In genomic region chr19:45189971-45190370, GRCh38 we compare ENCODE assay signal across 40 cellular contexts. TPM values are rescaled to one million over a fixed set of nuclear protein-coding genes. Genes with fewer than 3 reads are reported as not detected.
"Had no signal": no experiment of that assay in that cellular context is flagged by ENCODE, and none has a peak within 500 bp of the region (broad histone marks: within the 10 kb centered on the region; RNA-seq: fewer than 3 reads in every experiment).

No MANE protein-coding gene starts in this region.

- H3K4me2 ChIP-seq: KMS-11 had no signal

- H3K27me3 ChIP-seq: MG63 had no signal

- H3K4me3 ChIP-seq: MG63 had no signal

- H3K9me3 ChIP-seq: MG63 had no signal

- H3K36me3 ChIP-seq: MG63 had no signal

- H3K9ac ChIP-seq: KMS-11 had no signal

- DNase-seq: Karpas-422, Kasumi-1, MG63, MM.1S, MV-4-11, NCI-H1048, NCI-H1092, NCI-H1092 treated with DMSO at 0.1 percent for 48 hours, NCI-H1105, NCI-H1105 treated with DMSO at 0.1 percent for 48 hours, NCI-H1417, NCI-H1417 treated with DMSO at 0.1 percent for 48 hours, NCI-H1436, NCI-H1436 treated with DMSO at 0.1 percent for 48 hours, NCI-H146, NCI-H1694, NCI-H1694 treated with DMSO at 0.1 percent for 48 hours, NCI-H187, NCI-H187 treated with DMSO at 0.1 percent for 48 hours, NCI-H1930, NCI-H2029, NCI-H2029 treated with DMSO at 0.1 percent for 48 hours, NCI-H2081, NCI-H2081 treated with DMSO at 0.1 percent for 48 hours, NCI-H2107, NCI-H2171, NCI-H2171 treated with DMSO at 0.1 percent for 48 hours, NCI-H2227 treated with DMSO at 0.1 percent for 48 hours, NCI-H226, NCI-H345, NCI-H446, NCI-H446 treated with DMSO at 0.1 percent for 48 hours, NCI-H510A, NCI-H510A treated with DMSO at 0.1 percent for 48 hours, NCI-H524 had no signal

- H3K27ac ChIP-seq: KMS-11 had no signal

RNA-seq across cellular contexts. Expression of gene NKPD1, which starts 29.2 kb away (rescaled TPM):
- total RNA-seq: M059J had no signal

RNA-seq across cellular contexts. Expression of gene EXOC3L2, which starts 55.2 kb away (rescaled TPM):
- total RNA-seq: LHCN-M2, M059J, MCF 10A, NCI-H460 had no signal
